In genomic region chr6:11497881-11498280, GRCh38 we compare ENCODE assay signal across 22 cellular contexts. TPM values are rescaled to one million over a fixed set of nuclear protein-coding genes. Genes with fewer than 3 reads are reported as not detected.
A peak's percentile ranks its signal among the peaks of the same experiment; 100 is the strongest.
DNase-seq lines count a peak whose midpoint lies in the region; ATAC-seq and TF ChIP-seq lines count a peak whose summit lies in the region.
"Had no signal": no experiment of that assay in that cellular context is flagged by ENCODE, and none has a peak within 500 bp of the region (broad histone marks: within the 10 kb centered on the region; RNA-seq: fewer than 3 reads in every experiment).

No MANE protein-coding gene starts in this region.

- no peak overlapping the region for H3K23ac ChIP-seq in trophoblast cell (ENCODE audit: low read length)

- H4K12ac ChIP-seq in trophoblast cell (ENCODE audit: low read depth, low read length), result no peak overlapping the region

- H3K36me3 Mint-ChIP-seq in T-helper 2 cell treated with Interferon-gamma antibody and Interleukin-4, amounts not matched to agents 5 μg/mL and 100 μg/mL, for 36 hours (ENCODE audit: low read depth), result no peaks in the 10 kb centered on the region
- H3K36me3 Mint-ChIP-seq: T-cell had no signal

- TF ChIP-seq CTCF in epithelial cell of esophagus (IDR thresholded peaks at IDR 0.05; ENCODE audit: insufficient read depth, low read depth, low read length, missing control alignments), result no peak

- peak overlapping the region; percentile 35 for H2BK12ac ChIP-seq in trophoblast cell (ENCODE audit: low read length)

- no peak overlapping the region for H3K4me3 Mint-ChIP-seq in T-helper 2 cell treated with Interferon-gamma antibody and Interleukin-4, amounts not matched to agents 5 μg/mL and 100 μg/mL, for 36 hours
- H3K4me3 Mint-ChIP-seq: T-cell had no signal

- H3K36me3 ChIP-seq in MG63, result no peaks in the 10 kb centered on the region
- H3K36me3 ChIP-seq in trophoblast cell (ENCODE audit: control insufficient read depth in 1 of 2, insufficient read depth in 2 of 2, low read length in 2 of 2), result no peaks in the 10 kb centered on the region
- H3K36me3 ChIP-seq: heart left ventricle, right atrium auricular region, thoracic aorta had no signal

- peaks cover 8 to 22% of the 10 kb centered on the region in 2 experiments for H3K4me1 ChIP-seq in trophoblast cell (ENCODE audit: control insufficient read depth in 1 of 2, insufficient read depth in 2 of 2, low read length in 2 of 2)

- H2AFZ ChIP-seq in trophoblast cell (ENCODE audit: insufficient read depth, low read length, poor library complexity), result no peak overlapping the region

- H4K91ac ChIP-seq in trophoblast cell (ENCODE audit: low read depth, low read length), result peak overlapping the region; percentile 29

- H3K4me3 ChIP-seq in MG63 (no peak overlapping the region), epithelial cell of esophagus (ENCODE audit: low read length) (no peak overlapping the region), trophoblast cell (ENCODE audit: low read depth, low read length) (no peak overlapping the region)
- H3K4me3 ChIP-seq: heart left ventricle, right atrium auricular region, thoracic aorta had no signal

- H3K9me3 ChIP-seq in MG63 (no peaks in the 10 kb centered on the region), trophoblast cell (ENCODE audit: insufficient read depth, low read depth, low read length) (no peaks in the 10 kb centered on the region)
- H3K9me3 ChIP-seq: right atrium auricular region, thoracic aorta had no signal

- no peak overlapping the region for H3K4ac ChIP-seq in trophoblast cell (ENCODE audit: low read depth, low read length)

- no peak overlapping the region for H3K4me2 ChIP-seq in trophoblast cell (ENCODE audit: low read length)

- H3K14ac ChIP-seq in trophoblast cell (ENCODE audit: low read length), result no peak overlapping the region

- H3K4me1 Mint-ChIP-seq in T-helper 2 cell treated with Interferon-gamma antibody and Interleukin-4, amounts not matched to agents 5 μg/mL and 100 μg/mL, for 36 hours (ENCODE audit: low read depth), result peaks cover 2% of the 10 kb centered on the region

- no peak overlapping the region for H3K18ac ChIP-seq in trophoblast cell (ENCODE audit: low read length)

- H3K9me3 Mint-ChIP-seq in T-helper 2 cell treated with Interferon-gamma antibody and Interleukin-4, amounts not matched to agents 5 μg/mL and 100 μg/mL, for 36 hours, result no peaks in the 10 kb centered on the region

- no peaks in the 10 kb centered on the region for H3K27me3 ChIP-seq in MG63
- H3K27me3 ChIP-seq in trophoblast cell (ENCODE audit: insufficient read depth, low read length), result no peaks in the 10 kb centered on the region
- H3K27me3 ChIP-seq: heart left ventricle, right atrium auricular region had no signal

- DNase-seq in DMS 273 treated with DMSO at 0.1 percent for 48 hours (lab: John Stamatoyannopoulos, UW), result peak; percentile 25
- DNase-seq in MG63, result peak; percentile 24
- DNase-seq in epithelial cell of esophagus (ENCODE audit: low read depth), result peak; percentile 75
- no peak for DNase-seq in trophoblast cell
- no peak for DNase-seq in Right ventricle myocardium superior
- no peak for DNase-seq in T-helper 2 cell treated with Interferon-gamma antibody and Interleukin-4, amounts not matched to agents 5 μg/mL and 100 μg/mL, for 36 hours (ENCODE audit: low spot score)
- DNase-seq: activated CD4-positive, alpha-beta T cell treated with anti-CD3 and anti-CD28 coated beads, Interleukin-2, amount 50 U/mL, for 4 hours; activated gamma-delta T cell treated with Interleukin-2 at 50 U/mL for 16 hours; AML-193; Calu3; central memory CD4-positive, alpha-beta T cell; effector CD4-positive, alpha-beta T cell; heart left ventricle; NCI-H1694; NCI-H345; occipital lobe; T-cell had no signal

- H3K27ac Mint-ChIP-seq in T-helper 2 cell treated with Interferon-gamma antibody and Interleukin-4, amounts not matched to agents 5 μg/mL and 100 μg/mL, for 36 hours, result no peak overlapping the region
- H3K27ac Mint-ChIP-seq: T-cell had no signal

- no peak overlapping the region for H3K27ac ChIP-seq in trophoblast cell (ENCODE audit: low read depth, low read length)
- H3K27ac ChIP-seq: heart left ventricle, right atrium auricular region, thoracic aorta, VCaP had no signal

- H3K79me1 ChIP-seq in trophoblast cell (ENCODE audit: low read length), result peaks cover 11% of the 10 kb centered on the region

- no peak overlapping the region for H2BK5ac ChIP-seq in trophoblast cell (ENCODE audit: low read depth, low read length, poor library complexity)

- H4K8ac ChIP-seq in trophoblast cell (ENCODE audit: low read depth, low read length), result no peak overlapping the region

- H3K79me2 ChIP-seq in trophoblast cell (ENCODE audit: control insufficient read depth, insufficient read depth, low read length, poor library complexity), result no peaks in the 10 kb centered on the region

- no peak for ATAC-seq in Right ventricle myocardium superior (ENCODE audit: poor library complexity)
- ATAC-seq in GM21529 (IDR thresholded peaks at IDR 0.05; ENCODE audit: unreplicated experiment), result no peak
- ATAC-seq: Right ventricle myocardium inferior, T-cell had no signal

- H2BK120ac ChIP-seq in trophoblast cell (ENCODE audit: insufficient read depth, low read length, poor library complexity), result peak overlapping the region; percentile 52

- WGBS in trophoblast cell (ENCODE audit: extremely low coverage, insufficient coverage, insufficient read length), result no CpG with 5 or more reads among the region's 1 CpG

- H3K9ac ChIP-seq in trophoblast cell (ENCODE audit: low read length), result no peak overlapping the region

- H3K27me3 Mint-ChIP-seq in T-helper 2 cell treated with Interferon-gamma antibody and Interleukin-4, amounts not matched to agents 5 μg/mL and 100 μg/mL, for 36 hours (ENCODE audit: low read depth), result peaks cover 2% of the 10 kb centered on the region
- H3K27me3 Mint-ChIP-seq: T-cell had no signal

- no peak overlapping the region for H2AK5ac ChIP-seq in trophoblast cell (ENCODE audit: low read length)

- intact Hi-C loops in Right ventricle myocardium superior (cut with DNase I), result loop anchor here (2.0 to 10.0 kb wide), 3 partner anchors 323 to 546 kb away; no protein-coding TSS in a partner anchor

RNA-seq across cellular contexts. Expression of gene TMEM170B, which starts 39.7 kb away (rescaled TPM):
- 3.9 and 6.9 TPM in 2 replicates for total RNA-seq in MG63 (2014; rRNA removed; shearing (Covaris generic); ENCODE audit: low replicate concordance)
- polyA plus RNA-seq in trophoblast cell (2013), result 3.2 TPM in 2 replicates
- total RNA-seq in Right ventricle myocardium superior, result 4.5 TPM

Comparison
In these comparisons a context has a peak if more than half of its experiments do, and no peak if none do; other contexts are left out.
1. DNase-seq: peak in DMS 273 treated with DMSO at 0.1 percent for 48 hours (single experiment), MG63 (single experiment) and epithelial cell of esophagus (single experiment); none in trophoblast cell (0 of 2), Right ventricle myocardium superior (single experiment) and T-helper 2 cell treated with Interferon-gamma antibody and Interleukin-4, amounts not matched to agents 5 μg/mL and 100 μg/mL, for 36 hours (single experiment).